Comparison of ENCODE assay signal across 9 cellular contexts in genomic region chr1:209513226-209513625, GRCh38.
DNase-seq lines count a peak whose midpoint lies in the region; ATAC-seq and TF ChIP-seq lines count a peak whose summit lies in the region.
"Had no signal": no experiment of that assay in that cellular context is flagged by ENCODE, and none has a peak within 500 bp of the region (broad histone marks: within the 10 kb centered on the region; RNA-seq: fewer than 3 reads in every experiment).

No MANE protein-coding gene starts in this region.

- H3K27me3 Mint-ChIP-seq in CD4-positive, alpha-beta memory T cell: peaks cover 10 to 14% of the 10 kb centered on the region in 2 donors

- H3K4me1 Mint-ChIP-seq in CD4-positive, alpha-beta memory T cell: peaks cover 0 to 1% (median 0%) of the 10 kb centered on the region in 4 donors
- H3K4me1 Mint-ChIP-seq: activated naive CD4-positive, alpha-beta T cell treated with anti-CD3 and anti-CD28 coated beads, Interleukin-2, amount 50 U/mL, for 24 hours had no signal

- H3K27ac Mint-ChIP-seq in CD4-positive, alpha-beta memory T cell: no peak overlapping the region
- H3K27ac Mint-ChIP-seq: activated naive CD4-positive, alpha-beta T cell treated with anti-CD3 and anti-CD28 coated beads, Interleukin-2, amount 50 U/mL, for 24 hours had no signal

- CTCF ChIA-PET in CD4-positive, alpha-beta memory T cell (lab: Charles Lee; ENCODE audit: partially characterized antibody): no interaction called here

- H3K4me3 ChIP-seq in cardiac muscle cell: no peak overlapping the region
- H3K4me3 ChIP-seq in CD4-positive, alpha-beta memory T cell (ENCODE audit: low read length in 2 of 2): no peak overlapping the region

- no peaks in the 10 kb centered on the region for H3K4me1 ChIP-seq in cardiac muscle cell (ENCODE audit: low read depth)
- H3K4me1 ChIP-seq in CD4-positive, alpha-beta memory T cell (ENCODE audit: insufficient read depth, low read length): no peaks in the 10 kb centered on the region

- intact Hi-C loops in Right ventricle myocardium inferior (cut with DNase I): no loop called here
- intact Hi-C loops in CD4-positive, alpha-beta memory T cell (cut with micrococcal nuclease): no loop called here

- no peaks in the 10 kb centered on the region for H3K27me3 ChIP-seq in cardiac muscle cell
- H3K27me3 ChIP-seq in CD4-positive, alpha-beta memory T cell (ENCODE audit: insufficient read depth, low read length): no peaks in the 10 kb centered on the region

- no peaks in the 10 kb centered on the region for H3K9me3 ChIP-seq in cardiac muscle cell (ENCODE audit: low read depth)
- H3K9me3 ChIP-seq in CD4-positive, alpha-beta memory T cell (ENCODE audit: control insufficient read depth in 1 of 2, low read length in 2 of 2): no peaks in the 10 kb centered on the region

- TF ChIP-seq CTCF in cardiac muscle cell (IDR thresholded peaks at IDR 0.05; ENCODE audit: low read depth, low read length): peak; percentile 68

- POLR2A ChIA-PET in CD4-positive, alpha-beta memory T cell (lab: Charles Lee; ENCODE audit: partially characterized antibody): no interaction called here

- H3K9me3 Mint-ChIP-seq in CD4-positive, alpha-beta memory T cell: peaks cover 0 to 5% (median 0%) of the 10 kb centered on the region in 8 donors
- H3K9me3 Mint-ChIP-seq: activated naive CD4-positive, alpha-beta T cell treated with anti-CD3 and anti-CD28 coated beads, Interleukin-2, amount 50 U/mL, for 24 hours had no signal

- DNase-seq in cardiac muscle cell (ENCODE audit: low read depth in 1 of 2, low spot score in 1 of 2): peak; percentile 58 to 61
- DNase-seq in Right ventricle myocardium inferior (ENCODE audit: missing footprints): no peak
- DNase-seq in LHCN-M2 (ENCODE audit: low read depth): peak; percentile 56
- peak; percentile 55 for DNase-seq in RKO (ENCODE audit: low spot score)
- peak; percentile 24 for DNase-seq in fibroblast of the conjunctiva (ENCODE audit: low read depth)
- no peak for DNase-seq in stimulated activated CD4-positive, alpha-beta T cell treated with anti-CD3 and anti-CD28 coated beads, Interleukin-1b, Interleukin-23, amount 100 ng/mL, for 48 hours
- no peak for DNase-seq in CD4-positive, alpha-beta memory T cell

- H3K27ac ChIP-seq in cardiac muscle cell: no peak overlapping the region
- H3K27ac ChIP-seq in CD4-positive, alpha-beta memory T cell (ENCODE audit: low read depth, low read length): no peak overlapping the region

- no peak overlapping the region for H3K4me3 Mint-ChIP-seq in CD4-positive, alpha-beta memory T cell
- H3K4me3 Mint-ChIP-seq: activated naive CD4-positive, alpha-beta T cell treated with anti-CD3 and anti-CD28 coated beads, Interleukin-2, amount 50 U/mL, for 24 hours had no signal

- ATAC-seq in Right ventricle myocardium inferior (no peak), GM18520 (IDR thresholded peaks at IDR 0.05; ENCODE audit: unreplicated experiment) (no peak)

- no peaks in the 10 kb centered on the region for H3K36me3 Mint-ChIP-seq in CD4-positive, alpha-beta memory T cell
- H3K36me3 Mint-ChIP-seq: activated naive CD4-positive, alpha-beta T cell treated with anti-CD3 and anti-CD28 coated beads, Interleukin-2, amount 50 U/mL, for 24 hours had no signal

- H3K36me3 ChIP-seq in cardiac muscle cell: no peaks in the 10 kb centered on the region
- H3K36me3 ChIP-seq in CD4-positive, alpha-beta memory T cell (ENCODE audit: insufficient read depth, low read length): no peaks in the 10 kb centered on the region

Comparison
In these comparisons a context has a peak if more than half of its experiments do, and no peak if none do; other contexts are left out.
1. DNase-seq: peak in cardiac muscle cell (2 of 2), LHCN-M2 (single experiment), RKO (single experiment) and fibroblast of the conjunctiva (single experiment); none in Right ventricle myocardium inferior (single experiment), stimulated activated CD4-positive, alpha-beta T cell treated with anti-CD3 and anti-CD28 coated beads, Interleukin-1b, Interleukin-23, amount 100 ng/mL, for 48 hours (single experiment) and CD4-positive, alpha-beta memory T cell (0 of 5).